In genomic region chr6:3549314-3549940, GRCh38 we compare ENCODE assay signal across 1 cellular context.
TF ChIP-seq lines count a peak whose summit lies in the region.

No MANE protein-coding gene starts in this region.

TF ChIP-seq in SK-N-SH, 30 proteins besides CTCF, POLR2A, EP300 and RAD21 (continued from another document):
- no peak for TF ChIP-seq REST (IDR thresholded peaks at IDR 0.05; ENCODE audit: low read depth, low read length)
- TF ChIP-seq SMC3 (IDR thresholded peaks at IDR 0.05; ENCODE audit: low read depth, low read length): no peak
- TF ChIP-seq TEAD4 (IDR thresholded peaks at IDR 0.05; ENCODE audit: borderline replicate concordance, insufficient read depth): no peak
- TF ChIP-seq USF2 (IDR thresholded peaks at IDR 0.05; ENCODE audit: borderline replicate concordance, low read depth, low read length): no peak
- TF ChIP-seq RFX5 (IDR thresholded peaks at IDR 0.05; ENCODE audit: low read length): no peak
- TF ChIP-seq PBX3 (IDR thresholded peaks at IDR 0.05): no peak
- TF ChIP-seq NFIC (IDR thresholded peaks at IDR 0.05; ENCODE audit: borderline replicate concordance): no peak
- no peak for TF ChIP-seq IRF3 (IDR thresholded peaks at IDR 0.05; ENCODE audit: low read depth, low read length)
